ENCODE assay signal across 22 cellular contexts in the genomic region with DNA sequence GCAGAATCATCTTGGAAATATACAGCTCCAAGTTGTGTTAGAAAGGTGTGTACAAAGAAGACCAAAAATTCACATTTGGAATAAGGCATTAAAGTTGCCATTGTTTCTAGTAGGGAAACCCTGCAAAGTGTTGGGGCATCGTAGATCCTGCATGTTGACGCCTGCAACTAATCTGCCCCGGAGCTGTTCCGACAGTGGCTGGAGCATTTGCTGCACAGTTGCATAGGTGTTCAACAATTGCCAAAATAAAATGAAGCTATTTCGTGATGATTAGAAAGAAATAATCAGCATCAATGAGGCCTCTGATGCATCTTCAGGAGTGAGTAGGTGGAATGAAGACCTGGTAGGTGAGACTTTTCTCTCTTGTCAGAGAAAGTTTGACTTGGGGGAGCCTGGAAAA. TPM values are rescaled to one million over a fixed set of nuclear protein-coding genes. Genes with fewer than 3 reads are reported as not detected.
A peak's percentile ranks its signal among the peaks of the same experiment; 100 is the strongest.
DNase-seq lines count a peak whose midpoint lies in the region; ATAC-seq and TF ChIP-seq lines count a peak whose summit lies in the region.
"Had no signal": no experiment of that assay in that cellular context is flagged by ENCODE, and none has a peak within 500 bp of the region (broad histone marks: within the 10 kb centered on the region; RNA-seq: fewer than 3 reads in every experiment).

No MANE protein-coding gene starts in this region.

- H3K9me2 ChIP-seq in PC-9 (ENCODE audit: insufficient read depth) = no peaks in the 10 kb centered on the region

- H3K4me3 ChIP-seq in CD8-positive, alpha-beta memory T cell (ENCODE audit: low read length) = peak overlapping the region; percentile 60
- H3K4me3 ChIP-seq in spleen = peak overlapping the region in 1 of 8 donors; percentile 49
- no peak overlapping the region for H3K4me3 ChIP-seq in PC-9
- H3K4me3 ChIP-seq: adrenal gland, coronary artery, GM23248, transverse colon had no signal

- H3K27me3 ChIP-seq in CD8-positive, alpha-beta memory T cell (ENCODE audit: insufficient read depth, low read length, poor library complexity, severe bottlenecking) = no peaks in the 10 kb centered on the region
- H3K27me3 ChIP-seq in spleen (replicated peaks in 1 of 7) = no peaks in the 10 kb centered on the region
- no peaks in the 10 kb centered on the region for H3K27me3 ChIP-seq in PC-9 (ENCODE audit: insufficient read depth, low read depth)
- H3K27me3 ChIP-seq: adrenal gland, transverse colon had no signal

- no peak for TF ChIP-seq CTCF in spleen (IDR thresholded peaks at IDR 0.05 in 8 of 11, conservative IDR thresholded peaks at IDR 0.05 in 3 of 11)
- no peak for TF ChIP-seq CTCF in PC-9 (conservative IDR thresholded peaks at IDR 0.05)

- peak; percentile 61 for DNase-seq in activated effector memory CD4-positive, alpha-beta T cell treated with anti-CD3 and anti-CD28 coated beads, Interleukin-2, amount 50 U/mL, for 16 hours
- no peak for DNase-seq in activated effector memory CD4-positive, alpha-beta T cell treated with Interleukin-2 at 50 U/mL for 16 hours
- DNase-seq in CD8-positive, alpha-beta memory T cell = no peak
- no peak for DNase-seq in activated naive CD4-positive, alpha-beta T cell treated with anti-CD3 and anti-CD28 coated beads, Interleukin-2, amount 50 U/mL, for 72 hours (ENCODE audit: low spot score in 2 of 2)
- DNase-seq in spleen (no peak), NCI-H1930 (lab: John Stamatoyannopoulos, UW) (no peak), PC-9 (no peak)
- DNase-seq: adrenal gland; DMS79 treated with DMSO at 0.1 percent for 48 hours; GM23248; left cardiac atrium; mesendoderm; MM.1S; NCI-H1694; NCI-H2227 treated with DMSO at 0.1 percent for 48 hours; NCI-H774; nephron progenitor cell; stimulated activated naive CD4-positive, alpha-beta T cell; transverse colon had no signal

- no peak for TF ChIP-seq POLR2A in spleen (IDR thresholded peaks at IDR 0.05)

- 81 to 93% (median 86%) methylated on average over 5 of the region's 5 CpGs for WGBS in spleen, 5 donors

- no TSS peak for BruUV-seq in PC-9 (replicated peaks; lab: Mats Ljungman, UMichigan)

- H3K27me3 Mint-ChIP-seq in CD8-positive, alpha-beta memory T cell = no peaks in the 10 kb centered on the region

- H4K20me1 ChIP-seq in PC-9 (ENCODE audit: insufficient read depth) = no peaks in the 10 kb centered on the region

- ATAC-seq in activated naive CD4-positive, alpha-beta T cell treated with anti-CD3 and anti-CD28 coated beads, Interleukin-2, amount 50 U/mL, for 72 hours = no peak
- ATAC-seq: left cardiac atrium, Right ventricle myocardium inferior, sciatic nerve had no signal

- CTCF ChIA-PET in CD8-positive, alpha-beta memory T cell (lab: Charles Lee) = interaction anchor here (1.4 to 8.2 kb wide), 8 partner anchors 8 to 563 kb away, joined by 4 to 68 read pairs (median 12); no protein-coding TSS in a partner anchor
- CTCF ChIA-PET in PC-9 (lab: Charles Lee) = no interaction called here

- intact Hi-C loops in spleen (cut with DNase I; ENCODE audit: low total_unique reads) = no loop called here
- intact Hi-C loops in PC-9 (cut with micrococcal nuclease; ENCODE audit: unreplicated experiment) = no loop called here

- H3K4me1 Mint-ChIP-seq in CD8-positive, alpha-beta memory T cell = peaks cover 97 to 100% (median 100%) of the 10 kb centered on the region in 3 donors

- H3K4me1 ChIP-seq in CD8-positive, alpha-beta memory T cell (ENCODE audit: insufficient read depth, low read length) = peaks cover 99% of the 10 kb centered on the region
- H3K4me1 ChIP-seq in spleen (peaks cover 21 to 99% (median 75%) of the 10 kb centered on the region in 6 donors), PC-9 (replicated peaks; ENCODE audit: insufficient read depth) (peaks cover 7% of the 10 kb centered on the region)

- no peaks in the 10 kb centered on the region for H3F3A ChIP-seq in PC-9 (ENCODE audit: insufficient read depth, low read depth)

- peak overlapping the region; percentile 81 to 93 (median 85) for H3K4me3 Mint-ChIP-seq in CD8-positive, alpha-beta memory T cell
- H3K4me3 Mint-ChIP-seq: nephron progenitor cell had no signal

- H2AFZ ChIP-seq in PC-9 = no peak overlapping the region
- H2AFZ ChIP-seq: GM23248 had no signal

- H3K4me2 ChIP-seq in PC-9 = no peak overlapping the region

- no peaks in the 10 kb centered on the region for H3K9me3 Mint-ChIP-seq in CD8-positive, alpha-beta memory T cell
- H3K9me3 Mint-ChIP-seq in activated naive CD4-positive, alpha-beta T cell treated with anti-CD3 and anti-CD28 coated beads, Interleukin-2, amount 50 U/mL, for 72 hours = no peaks in the 10 kb centered on the region
- H3K9me3 Mint-ChIP-seq: nephron progenitor cell had no signal

- no peaks in the 10 kb centered on the region for H3K9me3 ChIP-seq in CD8-positive, alpha-beta memory T cell (ENCODE audit: low read length)
- H3K9me3 ChIP-seq in spleen (no peaks in the 10 kb centered on the region), PC-9 (ENCODE audit: insufficient read depth, low read depth) (no peaks in the 10 kb centered on the region)
- H3K9me3 ChIP-seq: adrenal gland, transverse colon had no signal

- H3K36me3 Mint-ChIP-seq in CD8-positive, alpha-beta memory T cell = peaks cover 73 to 97% (median 76%) of the 10 kb centered on the region in 3 donors
- H3K36me3 Mint-ChIP-seq in activated naive CD4-positive, alpha-beta T cell treated with anti-CD3 and anti-CD28 coated beads, Interleukin-2, amount 50 U/mL, for 72 hours = peaks cover 93 to 96% of the 10 kb centered on the region in 2 donors

- POLR2A ChIA-PET in CD8-positive, alpha-beta memory T cell (lab: Charles Lee) = interaction anchor here (0.5 to 7.8 kb wide), 16 partner anchors 9 to 901 kb away, joined by 3 to 187 read pairs (median 4); partner anchors contain the start of gene DAD1
- POLR2A ChIA-PET in PC-9 (lab: Charles Lee; ENCODE audit: unreplicated experiment) = no interaction called here

- peak overlapping the region; percentile 35 for H3K27ac ChIP-seq in CD8-positive, alpha-beta memory T cell (ENCODE audit: low read depth, low read length)
- H3K27ac ChIP-seq in spleen = peak overlapping the region in 6 of 8 donors; percentile 23 to 96 (median 90)
- no peak overlapping the region for H3K27ac ChIP-seq in PC-9
- H3K27ac ChIP-seq: adrenal gland, coronary artery, GM23248 had no signal

- peak overlapping the region; percentile 88 to 100 (median 98) for H3K27ac Mint-ChIP-seq in CD8-positive, alpha-beta memory T cell
- H3K27ac Mint-ChIP-seq in activated naive CD4-positive, alpha-beta T cell treated with anti-CD3 and anti-CD28 coated beads, Interleukin-2, amount 50 U/mL, for 72 hours = peak overlapping the region; percentile 96 to 97
- H3K27ac Mint-ChIP-seq: nephron progenitor cell had no signal

- no peaks in the 10 kb centered on the region for H3K79me2 ChIP-seq in PC-9 (ENCODE audit: low read depth)

- peaks cover 95% of the 10 kb centered on the region for H3K36me3 ChIP-seq in CD8-positive, alpha-beta memory T cell (ENCODE audit: insufficient read depth, low read length)
- H3K36me3 ChIP-seq in spleen (peaks cover 0 to 5% (median 0%) of the 10 kb centered on the region in 6 donors), PC-9 (ENCODE audit: low read depth) (no peaks in the 10 kb centered on the region)
- H3K36me3 ChIP-seq: adrenal gland, transverse colon had no signal

RNA-seq across cellular contexts. Expression of gene DAD1, which starts 47.3 kb away (rescaled TPM):
- total RNA-seq in CD8-positive, alpha-beta memory T cell = 100 to 1,000 TPM; 329 to 353 TPM
- polyA plus RNA-seq in CD8-positive, alpha-beta memory T cell = 622 TPM
- 100 to 1,000 TPM; 218 to 240 TPM for total RNA-seq in activated naive CD4-positive, alpha-beta T cell treated with anti-CD3 and anti-CD28 coated beads, Interleukin-2, amount 50 U/mL, for 72 hours
- total RNA-seq in spleen (100 to 1,000 TPM; 107 to 176 (median 123) TPM), PC-9 (2021) (129 and 155 TPM in 2 replicates)
- 100 to 1,000 TPM; 102 to 165 (median 147) TPM for polyA plus RNA-seq in spleen

RNA-seq across cellular contexts. Expression of gene ABHD4, which starts 56.4 kb away (rescaled TPM):
- 10 to 100 TPM in 1 of 2 experiments, 1 to 10 TPM in 1; 8.4 to 11.4 TPM for total RNA-seq in CD8-positive, alpha-beta memory T cell
- polyA plus RNA-seq in CD8-positive, alpha-beta memory T cell = 13.7 TPM
- 10 to 100 TPM; 13.8 to 26.5 TPM for total RNA-seq in activated naive CD4-positive, alpha-beta T cell treated with anti-CD3 and anti-CD28 coated beads, Interleukin-2, amount 50 U/mL, for 72 hours
- total RNA-seq in spleen (10 to 100 TPM; 12.0 to 32.8 (median 24.9) TPM), PC-9 (2021) (62.1 and 83.2 TPM in 2 replicates)
- 1 to 10 TPM; 7.2 to 8.6 (median 7.9) TPM for polyA plus RNA-seq in spleen
